ENCODE assay signal across 14 cellular contexts in genomic region chr12:128693771-128694170, GRCh38.
A peak's percentile ranks its signal among the peaks of the same experiment; 100 is the strongest.
DNase-seq lines count a peak whose midpoint lies in the region; ATAC-seq and TF ChIP-seq lines count a peak whose summit lies in the region.
"Had no signal": no experiment of that assay in that cellular context is flagged by ENCODE, and none has a peak within 500 bp of the region (broad histone marks: within the 10 kb centered on the region; RNA-seq: fewer than 3 reads in every experiment).

No MANE protein-coding gene starts in this region.

- no peak overlapping the region for H4K91ac ChIP-seq in neuronal stem cell (ENCODE audit: low read depth, low read length, poor library complexity)

- no CpG with 5 or more reads among the region's 8 CpGs for WGBS in neuronal stem cell (ENCODE audit: extremely low coverage in 2 of 2, insufficient read length in 2 of 2, insufficient replicate concordance in 1 of 2), 2 donors

- H3K9ac ChIP-seq in OCI-LY3 (ENCODE audit: low read length) (no peak overlapping the region), neuronal stem cell (ENCODE audit: low read depth, low read length, poor library complexity) (no peak overlapping the region)

- no peak overlapping the region for H3K23ac ChIP-seq in neuronal stem cell (ENCODE audit: low read depth, low read length, poor library complexity)

- H3K36me3 Mint-ChIP-seq in CD8-positive, alpha-beta memory T cell: peaks cover 0 to 4% (median 0%) of the 10 kb centered on the region in 3 donors
- H3K36me3 Mint-ChIP-seq in activated T-helper 1 cell treated with anti-CD3 and anti-CD28 coated beads, Interleukin-12 subunit alpha, Interleukin-12 subunit beta, Interleukin-2, Interleukin-4 antibody, amounts not matched to agents 30 ng/mL and 10 ng/mL and 1 ng/mL, durations not matched to agents 14 hours and 24 hours and 36 hours (ENCODE audit: low read depth): no peaks in the 10 kb centered on the region
- H3K36me3 Mint-ChIP-seq: CD4-positive, alpha-beta memory T cell had no signal

- no peak overlapping the region for H3K4me2 ChIP-seq in OCI-LY3 (ENCODE audit: low read length)
- no peak overlapping the region for H3K4me2 ChIP-seq in neuronal stem cell (ENCODE audit: insufficient read depth, low read length, poor library complexity, severe bottlenecking)
- H3K4me2 ChIP-seq: A549 had no signal

- no peaks in the 10 kb centered on the region for H3K9me3 ChIP-seq in CD8-positive, alpha-beta memory T cell (ENCODE audit: low read length)
- H3K9me3 ChIP-seq in OCI-LY3 (ENCODE audit: insufficient read depth, low read length) (no peaks in the 10 kb centered on the region), neuronal stem cell (replicated peaks in 1 of 2; ENCODE audit: control insufficient read depth in 2 of 2, insufficient read depth in 1 of 2, low read depth in 1 of 2, low read length in 2 of 2) (peaks cover 0 to 13% of the 10 kb centered on the region in 2 donors)
- H3K9me3 ChIP-seq: A549, Caco-2 had no signal

- H2BK12ac ChIP-seq in neuronal stem cell (ENCODE audit: low read length): no peak overlapping the region

- no peak overlapping the region for H2BK15ac ChIP-seq in neuronal stem cell (ENCODE audit: low read length)

- peak overlapping the region; percentile 17 for H2AK5ac ChIP-seq in neuronal stem cell (ENCODE audit: low read depth, low read length)

- TF ChIP-seq CTCF in GM12865 (IDR thresholded peaks at IDR 0.05; ENCODE audit: insufficient read depth, low read depth, low read length, missing control alignments) (no peak), OCI-LY3 (IDR thresholded peaks at IDR 0.05; ENCODE audit: low read depth, low read length) (peak; percentile 57)

- no peak overlapping the region for H2BK5ac ChIP-seq in neuronal stem cell (ENCODE audit: low read length)

- intact Hi-C loops in activated T-helper 1 cell treated with anti-CD3 and anti-CD28 coated beads, Interleukin-12 subunit alpha, Interleukin-12 subunit beta, Interleukin-2, Interleukin-4 antibody, amounts not matched to agents 30 ng/mL and 10 ng/mL and 1 ng/mL, durations not matched to agents 14 hours and 24 hours and 36 hours (cut with micrococcal nuclease): no loop called here

- no peak for DNase-seq in CD8-positive, alpha-beta memory T cell
- DNase-seq in GM12865 (ENCODE audit: low read depth): peak; percentile 10
- no peak for DNase-seq in neuronal stem cell (ENCODE audit: low spot score)
- DNase-seq in DMS53 treated with DMSO at 0.1 percent for 48 hours (lab: John Stamatoyannopoulos, UW; ENCODE audit: unreplicated experiment): no peak
- no peak for DNase-seq in activated T-helper 1 cell treated with anti-CD3 and anti-CD28 coated beads, Interleukin-12 subunit alpha, Interleukin-12 subunit beta, Interleukin-2, Interleukin-4 antibody, amounts not matched to agents 30 ng/mL and 10 ng/mL and 1 ng/mL, durations not matched to agents 14 hours and 24 hours and 36 hours (ENCODE audit: low spot score)
- DNase-seq: BE2C; Caco-2; CD4-positive, alpha-beta memory T cell; DMS79 had no signal

- no peaks in the 10 kb centered on the region for H3K27me3 Mint-ChIP-seq in CD8-positive, alpha-beta memory T cell
- H3K27me3 Mint-ChIP-seq in activated T-helper 1 cell treated with anti-CD3 and anti-CD28 coated beads, Interleukin-12 subunit alpha, Interleukin-12 subunit beta, Interleukin-2, Interleukin-4 antibody, amounts not matched to agents 30 ng/mL and 10 ng/mL and 1 ng/mL, durations not matched to agents 14 hours and 24 hours and 36 hours (ENCODE audit: insufficient read depth): no peaks in the 10 kb centered on the region

- H3K4ac ChIP-seq in neuronal stem cell (ENCODE audit: low read length): no peak overlapping the region

- no peaks in the 10 kb centered on the region for H4K20me1 ChIP-seq in OCI-LY3 (ENCODE audit: insufficient read depth, low read length)

- ATAC-seq in GM21619 (IDR thresholded peaks at IDR 0.05; ENCODE audit: unreplicated experiment): no peak
- ATAC-seq: A549 had no signal

- H3K4me3 ChIP-seq in CD8-positive, alpha-beta memory T cell (ENCODE audit: low read length): no peak overlapping the region
- H3K4me3 ChIP-seq in GM12865 (ENCODE audit: low read depth, low read length): no peak overlapping the region
- H3K4me3 ChIP-seq in OCI-LY3 (ENCODE audit: low read length): no peak overlapping the region
- H3K4me3 ChIP-seq in neuronal stem cell (ENCODE audit: low read length in 2 of 2): no peak overlapping the region
- H3K4me3 ChIP-seq: A549 had no signal

- no peaks in the 10 kb centered on the region for H3K36me3 ChIP-seq in CD8-positive, alpha-beta memory T cell (ENCODE audit: insufficient read depth, low read length)
- H3K36me3 ChIP-seq in OCI-LY3 (replicated peaks; ENCODE audit: low read depth, low read length) (no peaks in the 10 kb centered on the region), neuronal stem cell (replicated peaks in 1 of 2; ENCODE audit: control insufficient read depth in 2 of 2, insufficient read depth in 2 of 2, low read length in 2 of 2) (peaks cover 0 to 35% of the 10 kb centered on the region in 2 donors)
- H3K36me3 ChIP-seq: BE2C had no signal

- no peak overlapping the region for H3K18ac ChIP-seq in neuronal stem cell (ENCODE audit: low read length)

- H2BK120ac ChIP-seq in neuronal stem cell (ENCODE audit: low read depth, low read length): no peak overlapping the region

- no peak overlapping the region for H3K27ac ChIP-seq in CD8-positive, alpha-beta memory T cell (ENCODE audit: low read depth, low read length)
- H3K27ac ChIP-seq in OCI-LY3 (ENCODE audit: low read length) (no peak overlapping the region), neuronal stem cell (replicated peaks; ENCODE audit: low read length) (no peak overlapping the region)
- H3K27ac ChIP-seq: A549, C4-2B, HL-60 had no signal

- H3K79me1 ChIP-seq in neuronal stem cell (ENCODE audit: low read depth, low read length): no peaks in the 10 kb centered on the region

- no peaks in the 10 kb centered on the region for H3K4me1 ChIP-seq in CD8-positive, alpha-beta memory T cell (ENCODE audit: insufficient read depth, low read length)
- H3K4me1 ChIP-seq in OCI-LY3 (ENCODE audit: low read length): peaks cover 25% of the 10 kb centered on the region
- no peaks in the 10 kb centered on the region for H3K4me1 ChIP-seq in neuronal stem cell (ENCODE audit: control insufficient read depth in 2 of 2, insufficient read depth in 1 of 2, low read depth in 1 of 2, low read length in 2 of 2)
- H3K4me1 ChIP-seq: A549, BE2C, Caco-2 had no signal

- CTCF ChIA-PET in CD8-positive, alpha-beta memory T cell (lab: Charles Lee): no interaction called here

- H3K14ac ChIP-seq in neuronal stem cell (ENCODE audit: low read length): no peak overlapping the region

- no peaks in the 10 kb centered on the region for H3K9me3 Mint-ChIP-seq in CD8-positive, alpha-beta memory T cell
- peaks cover 4% of the 10 kb centered on the region for H3K9me3 Mint-ChIP-seq in activated T-helper 1 cell treated with anti-CD3 and anti-CD28 coated beads, Interleukin-12 subunit alpha, Interleukin-12 subunit beta, Interleukin-2, Interleukin-4 antibody, amounts not matched to agents 30 ng/mL and 10 ng/mL and 1 ng/mL, durations not matched to agents 14 hours and 24 hours and 36 hours

- no peaks in the 10 kb centered on the region for H3K27me3 ChIP-seq in CD8-positive, alpha-beta memory T cell (ENCODE audit: insufficient read depth, low read length, poor library complexity, severe bottlenecking)
- H3K27me3 ChIP-seq in OCI-LY3 (ENCODE audit: low read depth, low read length): peaks cover 9% of the 10 kb centered on the region; the same call in 1 of the 2 replicates
- H3K27me3 ChIP-seq in neuronal stem cell (ENCODE audit: control insufficient read depth in 3 of 3, insufficient read depth in 3 of 3, low read depth in 1 of 3, low read length in 3 of 3): no peaks in the 10 kb centered on the region
- H3K27me3 ChIP-seq: BE2C had no signal

- H2AFZ ChIP-seq in OCI-LY3 (ENCODE audit: low read depth, low read length) (no peak overlapping the region), neuronal stem cell (ENCODE audit: low read length) (no peak overlapping the region)

- peaks cover 0 to 4% (median 0%) of the 10 kb centered on the region in 3 donors for H3K4me1 Mint-ChIP-seq in CD8-positive, alpha-beta memory T cell
- H3K4me1 Mint-ChIP-seq in activated T-helper 1 cell treated with anti-CD3 and anti-CD28 coated beads, Interleukin-12 subunit alpha, Interleukin-12 subunit beta, Interleukin-2, Interleukin-4 antibody, amounts not matched to agents 30 ng/mL and 10 ng/mL and 1 ng/mL, durations not matched to agents 14 hours and 24 hours and 36 hours (ENCODE audit: low read depth): no peaks in the 10 kb centered on the region
- H3K4me1 Mint-ChIP-seq: CD4-positive, alpha-beta memory T cell had no signal

- POLR2A ChIA-PET in CD8-positive, alpha-beta memory T cell (lab: Charles Lee): no interaction called here

- peak overlapping the region in 4 of 7 donors; percentile 7 to 67 (median 23) for H3K4me3 Mint-ChIP-seq in CD8-positive, alpha-beta memory T cell
- no peak overlapping the region for H3K4me3 Mint-ChIP-seq in activated T-helper 1 cell treated with anti-CD3 and anti-CD28 coated beads, Interleukin-12 subunit alpha, Interleukin-12 subunit beta, Interleukin-2, Interleukin-4 antibody, amounts not matched to agents 30 ng/mL and 10 ng/mL and 1 ng/mL, durations not matched to agents 14 hours and 24 hours and 36 hours

- no peak overlapping the region for H4K8ac ChIP-seq in neuronal stem cell (ENCODE audit: low read depth, low read length)

- H3K27ac Mint-ChIP-seq in CD8-positive, alpha-beta memory T cell: peak overlapping the region in 6 of 8 donors; percentile 29 to 77 (median 62)
- H3K27ac Mint-ChIP-seq in activated T-helper 1 cell treated with anti-CD3 and anti-CD28 coated beads, Interleukin-12 subunit alpha, Interleukin-12 subunit beta, Interleukin-2, Interleukin-4 antibody, amounts not matched to agents 30 ng/mL and 10 ng/mL and 1 ng/mL, durations not matched to agents 14 hours and 24 hours and 36 hours: no peak overlapping the region
- H3K27ac Mint-ChIP-seq: CD4-positive, alpha-beta memory T cell had no signal

- H3K79me2 ChIP-seq in OCI-LY3 (ENCODE audit: low read length): no peaks in the 10 kb centered on the region
